Comparison of ENCODE assay signal across 1 cellular context in genomic region chr10:74293686-74294365, GRCh38.
TF ChIP-seq lines count a peak whose summit lies in the region.

No MANE protein-coding gene starts in this region.

TF ChIP-seq in IMR-90, 13 proteins besides CTCF, POLR2A, EP300 and RAD21 (continued from another document):
- TF ChIP-seq USF2 (IDR thresholded peaks at IDR 0.05; ENCODE audit: low read depth, low read length), result no peak
- no peak for TF ChIP-seq BHLHE40 (IDR thresholded peaks at IDR 0.05; ENCODE audit: low read depth, low read length)
